ENCODE assay signal across 12 cellular contexts in genomic region chr5:113090336-113091106, GRCh38.
DNase-seq lines count a peak whose midpoint lies in the region; ATAC-seq, FAIRE-seq and TF ChIP-seq lines count a peak whose summit lies in the region.
"Had no signal": no experiment of that assay in that cellular context is flagged by ENCODE, and none has a peak within 500 bp of the region (broad histone marks: within the 10 kb centered on the region; RNA-seq: fewer than 3 reads in every experiment).

No MANE protein-coding gene starts in this region.

- H3K18ac ChIP-seq in IMR-90 (ENCODE audit: low read depth, low read length), result no peak overlapping the region

- H3K23ac ChIP-seq in IMR-90 (ENCODE audit: low read depth, low read length), result no peak overlapping the region

- no peak overlapping the region for H2AK9ac ChIP-seq in IMR-90 (replicated peaks; ENCODE audit: low read depth, low read length, poor library complexity)

- no peak overlapping the region for H2BK5ac ChIP-seq in IMR-90 (ENCODE audit: low read depth, low read length, poor library complexity, severe bottlenecking)

- H3K79me2 ChIP-seq in K562 (ENCODE audit: control insufficient read depth, insufficient read depth, low read length), result no peaks in the 10 kb centered on the region

- H3K4me1 Mint-ChIP-seq in T-helper 2 cell treated with Interferon-gamma antibody and Interleukin-4, amounts not matched to agents 5 μg/mL and 100 μg/mL, for 36 hours (ENCODE audit: low read depth), result peaks cover 16% of the 10 kb centered on the region

- no peak overlapping the region for H2AK5ac ChIP-seq in IMR-90 (ENCODE audit: low read depth, low read length)

- no peak overlapping the region for H4K5ac ChIP-seq in IMR-90 (ENCODE audit: low read depth, low read length)

- BruUV-seq in IMR-90 (replicated peaks; lab: Mats Ljungman, UMichigan) (no TSS peak), K562 (replicated peaks; lab: Mats Ljungman, UMichigan) (no TSS peak)

- H4K8ac ChIP-seq in IMR-90 (ENCODE audit: low read depth in 2 of 2, low read length in 2 of 2), result no peak overlapping the region

- no peak overlapping the region for H3K4ac ChIP-seq in IMR-90 (ENCODE audit: low read depth, low read length)

- H3K27me3 ChIP-seq in IMR-90 (ENCODE audit: control insufficient read depth, insufficient read depth, low read length) (no peaks in the 10 kb centered on the region), K562 (ENCODE audit: control insufficient read depth in 2 of 2, insufficient read depth in 2 of 2, low read length in 2 of 2) (peaks cover 40 to 47% of the 10 kb centered on the region in 2 experiments)

- ATAC-seq in A549 (peak; percentile 28 to 67; a peak in 3 of 6 replicates), IMR-90 (ENCODE audit: low read depth) (peak; percentile 43), K562 (peak; percentile 60), HG02678 (IDR thresholded peaks at IDR 0.05; ENCODE audit: unreplicated experiment) (no peak)

- no peaks in the 10 kb centered on the region for H3K9me3 Mint-ChIP-seq in T-helper 2 cell treated with Interferon-gamma antibody and Interleukin-4, amounts not matched to agents 5 μg/mL and 100 μg/mL, for 36 hours
- H3K9me3 Mint-ChIP-seq: activated T-helper 2 cell treated with anti-CD3 and anti-CD28 coated beads, Interferon-gamma antibody, Interleukin-2, Interleukin-4, amounts not matched to agents 10 μg/mL and 5 μg/mL and 100 μg/mL, durations not matched to agents 14 hours and 24 hours and 36 hours had no signal

- H3K27ac ChIP-seq in A549 (no peak overlapping the region), IMR-90 (ENCODE audit: insufficient read depth, low read length) (no peak overlapping the region), K562 (ENCODE audit: extremely low read depth, low read depth, low read length) (no peak overlapping the region)

- no peak overlapping the region for H3K14ac ChIP-seq in IMR-90 (replicated peaks; ENCODE audit: low read depth, low read length)

- dilution Hi-C loops in IMR-90 (cut with HindIII; ENCODE audit: low sequenced_read_pairs, unreplicated experiment), result no loop called here

- H2BK120ac ChIP-seq in IMR-90 (ENCODE audit: low read depth, low read length), result no peak overlapping the region

- WGBS in A549 (ENCODE audit: missing lambda C conversion rate), result 30% methylated on average over 11 of the region's 11 CpGs
- 80% methylated on average over 2 of the region's 11 CpGs; no CpG with 5 or more reads in 1 of the 2 experiments for WGBS in IMR-90 (ENCODE audit: extremely low coverage in 2 of 2, insufficient read length in 1 of 2), 2 experiments
- 1% methylated on average over 11 of the region's 11 CpGs for WGBS in K562 (ENCODE audit: insufficient coverage, low coverage, missing lambda C conversion rate)

- no peak overlapping the region for H2BK15ac ChIP-seq in IMR-90 (ENCODE audit: low read depth, low read length)

- H3K56ac ChIP-seq in IMR-90 (ENCODE audit: extremely low read depth, insufficient read depth, low read length), result no peak overlapping the region

- H3K4me3 ChIP-seq in A549, result no peak overlapping the region
- no peak overlapping the region for H3K4me3 ChIP-seq in IMR-90 (ENCODE audit: insufficient read depth, low read depth, low read length)
- no peak overlapping the region for H3K4me3 ChIP-seq in K562

- H3K79me1 ChIP-seq in IMR-90 (ENCODE audit: low read depth in 1 of 2, low read length in 2 of 2), result no peaks in the 10 kb centered on the region

- CTCF ChIA-PET in A549 (lab: Yijun Ruan, JAX), result interaction anchor here (0.6 to 1.3 kb wide), 2 partner anchors 9 to 236 kb away, joined by 3 read pairs; no protein-coding TSS in a partner anchor
- CTCF ChIA-PET in IMR-90 (lab: Yijun Ruan, JAX), result interaction anchor here (1.3 kb wide), 1 partner anchor 204 kb away, joined by 3 read pairs; no protein-coding TSS in a partner anchor
- CTCF ChIA-PET in K562 (lab: Yijun Ruan, JAX; ENCODE audit: low intra/inter-chr PET ratio), result no interaction called here

- TF ChIP-seq RAD21 in A549 (conservative IDR thresholded peaks at IDR 0.05 in 1 of 2, IDR thresholded peaks at IDR 0.05 in 1 of 2) (no peak), IMR-90 (IDR thresholded peaks at IDR 0.05; ENCODE audit: low read length) (no peak), K562 (CRISPR knock-in tag; conservative IDR thresholded peaks at IDR 0.05 in 1 of 2, IDR thresholded peaks at IDR 0.05 in 1 of 2) (no peak)

- H3K27ac Mint-ChIP-seq in T-helper 2 cell treated with Interferon-gamma antibody and Interleukin-4, amounts not matched to agents 5 μg/mL and 100 μg/mL, for 36 hours, result no peak overlapping the region
- H3K27ac Mint-ChIP-seq: activated T-helper 2 cell treated with anti-CD3 and anti-CD28 coated beads, Interferon-gamma antibody, Interleukin-2, Interleukin-4, amounts not matched to agents 10 μg/mL and 5 μg/mL and 100 μg/mL, durations not matched to agents 14 hours and 24 hours and 36 hours had no signal

- peaks cover 21% of the 10 kb centered on the region for H3K27me3 Mint-ChIP-seq in T-helper 2 cell treated with Interferon-gamma antibody and Interleukin-4, amounts not matched to agents 5 μg/mL and 100 μg/mL, for 36 hours (ENCODE audit: low read depth)

- H2AFZ ChIP-seq in IMR-90 (replicated peaks; ENCODE audit: low read length, poor library complexity) (no peak overlapping the region), K562 (ENCODE audit: low read depth, low read length) (no peak overlapping the region)

- H2BK20ac ChIP-seq in IMR-90 (ENCODE audit: low read depth, low read length), result no peak overlapping the region

- H3K4me1 ChIP-seq in A549 (no peaks in the 10 kb centered on the region), IMR-90 (ENCODE audit: control insufficient read depth, insufficient read depth, low read length) (peaks cover 6% of the 10 kb centered on the region), K562 (replicated peaks in 1 of 2; ENCODE audit: control insufficient read depth in 2 of 2, insufficient read depth in 2 of 2, low read length in 2 of 2) (no peaks in the 10 kb centered on the region; a peak in 1 of 5 replicates)

- peaks cover 21% of the 10 kb centered on the region for H3K36me3 ChIP-seq in IMR-90 (ENCODE audit: control insufficient read depth, insufficient read depth, low read length)
- H3K36me3 ChIP-seq in K562 (ENCODE audit: control insufficient read depth, insufficient read depth, low read length), result no peaks in the 10 kb centered on the region

- no peak for DNase-seq in A549 (ENCODE audit: low read depth in 1 of 2, low spot score in 1 of 2)
- no peak for DNase-seq in IMR-90
- no peak for DNase-seq in K562 (ENCODE audit: extremely low read depth in 1 of 4, low spot score in 3 of 4)
- peak; percentile 25 for DNase-seq in midbrain (lab: John Stamatoyannopoulos, UW)
- DNase-seq in T-helper 2 cell treated with Interferon-gamma antibody and Interleukin-4, amounts not matched to agents 5 μg/mL and 100 μg/mL, for 36 hours (ENCODE audit: low spot score), result no peak
- DNase-seq in KBM-7, result no peak
- no peak for DNase-seq in cerebellum (ENCODE audit: low spot score)
- DNase-seq: effector memory CD4-positive, alpha-beta T cell; islet precursor cell; NCI-H2171 had no signal

- no peak for TF ChIP-seq EP300 in A549 (IDR thresholded peaks at IDR 0.05)
- no peak for TF ChIP-seq EP300 in K562 (IDR thresholded peaks at IDR 0.05; ENCODE audit: low read length)

- H3K36me3 Mint-ChIP-seq in T-helper 2 cell treated with Interferon-gamma antibody and Interleukin-4, amounts not matched to agents 5 μg/mL and 100 μg/mL, for 36 hours (ENCODE audit: low read depth), result peaks cover 2% of the 10 kb centered on the region

- POLR2A ChIA-PET in A549 (lab: Yijun Ruan, JAX), result no interaction called here
- POLR2A ChIA-PET in IMR-90 (lab: Charles Lee; ENCODE audit: unreplicated experiment), result interaction anchor here (0.6 kb wide), 1 partner anchor 398 kb away, joined by 3 read pairs; the partner anchor contains the start of gene MCC
- POLR2A ChIA-PET in K562 (lab: Yijun Ruan, JAX), result interaction anchor here (0.8 to 1.0 kb wide), 4 partner anchors 10 to 47 kb away, joined by 3 read pairs; no protein-coding TSS in a partner anchor

- no peak overlapping the region for H3K9ac ChIP-seq in IMR-90 (ENCODE audit: low read depth, low read length)
- no peak overlapping the region for H3K9ac ChIP-seq in K562 (ENCODE audit: insufficient read depth in 1 of 2, low read depth in 2 of 2, low read length in 2 of 2)

- peaks cover 4% of the 10 kb centered on the region; the same call in 1 of the 2 replicates for H4K20me1 ChIP-seq in IMR-90 (ENCODE audit: insufficient read depth, low read length)
- H4K20me1 ChIP-seq in K562 (replicated peaks; ENCODE audit: control insufficient read depth, insufficient read depth, low read length), result no peaks in the 10 kb centered on the region

- H3K9me3 ChIP-seq in A549, result no peaks in the 10 kb centered on the region
- H3K9me3 ChIP-seq in IMR-90 (ENCODE audit: control insufficient read depth, insufficient read depth, low read length), result no peaks in the 10 kb centered on the region
- H3K9me3 ChIP-seq in K562 (replicated peaks; ENCODE audit: control insufficient read depth, insufficient read depth, low read depth, low read length), result no peaks in the 10 kb centered on the region

- in situ Hi-C loops in IMR-90 (cut with MboI; ENCODE audit: low sequenced_read_pairs), result no loop called here
- in situ Hi-C loops in K562 (cut with MboI), result no loop called here
- in situ Hi-C loops in KBM-7 (cut with MboI; ENCODE audit: low pct_unique_long_range_greater_than_20kb, low sequenced_read_pairs), result no loop called here

- H3K9me1 ChIP-seq in IMR-90 (ENCODE audit: insufficient read depth, low read length), result peaks cover 9% of the 10 kb centered on the region; the same call in 1 of the 2 replicates
- no peaks in the 10 kb centered on the region for H3K9me1 ChIP-seq in K562 (ENCODE audit: control insufficient read depth, insufficient read depth, low read length)

- no peak overlapping the region for H3K4me2 ChIP-seq in A549
- H3K4me2 ChIP-seq in IMR-90 (ENCODE audit: low read depth, low read length), result no peak overlapping the region
- H3K4me2 ChIP-seq in K562 (ENCODE audit: insufficient read depth, low read length), result no peak overlapping the region

- TF ChIP-seq CTCF in A549 (IDR thresholded peaks at IDR 0.05) (no peak), IMR-90 (conservative IDR thresholded peaks at IDR 0.05; ENCODE audit: low read depth, low read length) (no peak), K562 (IDR thresholded peaks at IDR 0.05 in 2 of 3, conservative IDR thresholded peaks at IDR 0.05 in 1 of 3; ENCODE audit: insufficient read depth in 2 of 3, low read depth in 1 of 3, low read length in 3 of 3) (no peak)

- FAIRE-seq in A549 (lab: Jason Lieb, UNC) (no peak), K562 (lab: Jason Lieb, UNC) (no peak)

- no peak overlapping the region for H4K91ac ChIP-seq in IMR-90 (ENCODE audit: insufficient read depth, low read depth, low read length)

- no peak for TF ChIP-seq POLR2A in A549 (IDR thresholded peaks at IDR 0.05; ENCODE audit: low read length)
- TF ChIP-seq POLR2A in IMR-90 (IDR thresholded peaks at IDR 0.05; ENCODE audit: low read depth, low read length), result no peak
- TF ChIP-seq POLR2A in K562 (conservative IDR thresholded peaks at IDR 0.05), result no peak

- intact Hi-C loops in IMR-90 (cut with micrococcal nuclease) (no loop called here), K562 (cut with micrococcal nuclease) (no loop called here)

- H3K4me3 Mint-ChIP-seq in T-helper 2 cell treated with Interferon-gamma antibody and Interleukin-4, amounts not matched to agents 5 μg/mL and 100 μg/mL, for 36 hours, result no peak overlapping the region

TF ChIP-seq in K562, 482 proteins besides CTCF, POLR2A, EP300 and RAD21 (continues in another document):
- TF ChIP-seq CREBBP (IDR thresholded peaks at IDR 0.05; ENCODE audit: low read depth, low read length), result no peak
- TF ChIP-seq ZNF431 (CRISPR knock-in tag; IDR thresholded peaks at IDR 0.05), result no peak
